Comparison of ENCODE assay signal across 9 cellular contexts in genomic region chr9:41088450-41089059, GRCh38. TPM values are rescaled to one million over a fixed set of nuclear protein-coding genes. Genes with fewer than 3 reads are reported as not detected.
DNase-seq lines count a peak whose midpoint lies in the region; ATAC-seq and TF ChIP-seq lines count a peak whose summit lies in the region.
"Not testable (repeated sequence)": the region's sequence is repeated elsewhere in the genome, so short reads cannot be mapped to it uniquely, and the experiment has no call there.
"Had no signal": no experiment of that assay in that cellular context is flagged by ENCODE, and none has a peak within 500 bp of the region (broad histone marks: within the 10 kb centered on the region; RNA-seq: fewer than 3 reads in every experiment).

No MANE protein-coding gene starts in this region.

- ATAC-seq in GM18498 (IDR thresholded peaks at IDR 0.05; ENCODE audit: unreplicated experiment): peak; percentile 74
- ATAC-seq in GM21381 (IDR thresholded peaks at IDR 0.05; ENCODE audit: unreplicated experiment): peak; percentile 75
- ATAC-seq in HG02938 (IDR thresholded peaks at IDR 0.05; ENCODE audit: unreplicated experiment): peak; percentile 67
- ATAC-seq in activated naive CD8-positive, alpha-beta T cell treated with anti-CD3 and anti-CD28 coated beads, Interleukin-2, amount 10 ng/mL, durations not matched to agents 7 days and 5 days (ENCODE audit: low read depth): peak; percentile 78
- ATAC-seq in foreskin keratinocyte: peak; percentile 73
- ATAC-seq in natural killer cell treated with Interleukin-12 subunit alpha and Interleukin-12 subunit beta and Interleukin-15 and Interleukin-18, amount 100 ng/mL, for 72 hours: peak; percentile 75 to 76
- ATAC-seq in upper lobe of right lung: peak; percentile 94

- H3K4me3 ChIP-seq in Karpas-422 (ENCODE audit: low read length); upper lobe of right lung: not testable (repeated sequence)

- not testable (repeated sequence) for H4K20me1 ChIP-seq in Karpas-422 (ENCODE audit: insufficient read depth, low read depth, low read length)

- not testable (repeated sequence) for H3K9me3 Mint-ChIP-seq in activated naive CD8-positive, alpha-beta T cell treated with anti-CD3 and anti-CD28 coated beads, Interleukin-2, amount 10 ng/mL, durations not matched to agents 7 days and 5 days; natural killer cell treated with Interleukin-12 subunit alpha and Interleukin-12 subunit beta and Interleukin-15 and Interleukin-18, amount 100 ng/mL, for 72 hours

- H3K36me3 ChIP-seq in Karpas-422 (ENCODE audit: insufficient read depth, low read length); upper lobe of right lung: not testable (repeated sequence)

- peaks cover 18% of the 10 kb centered on the region for H3K27me3 Mint-ChIP-seq in activated naive CD8-positive, alpha-beta T cell treated with anti-CD3 and anti-CD28 coated beads, Interleukin-2, amount 10 ng/mL, durations not matched to agents 7 days and 5 days
- H3K27me3 Mint-ChIP-seq in natural killer cell treated with Interleukin-12 subunit alpha and Interleukin-12 subunit beta and Interleukin-15 and Interleukin-18, amount 100 ng/mL, for 72 hours: peaks cover 11 to 18% of the 10 kb centered on the region in 2 donors

- not testable (repeated sequence) for H3K27ac Mint-ChIP-seq in activated naive CD8-positive, alpha-beta T cell treated with anti-CD3 and anti-CD28 coated beads, Interleukin-2, amount 10 ng/mL, durations not matched to agents 7 days and 5 days; natural killer cell treated with Interleukin-12 subunit alpha and Interleukin-12 subunit beta and Interleukin-15 and Interleukin-18, amount 100 ng/mL, for 72 hours

- POLR2A ChIA-PET in activated naive CD8-positive, alpha-beta T cell treated with anti-CD3 and anti-CD28 coated beads, Interleukin-2, amount 10 ng/mL, durations not matched to agents 7 days and 5 days (lab: Charles Lee): interaction anchor here (0.8 kb wide), 1 partner anchor 97 kb away, joined by 3 read pairs; no protein-coding TSS in a partner anchor

- H3K4me1 Mint-ChIP-seq in activated naive CD8-positive, alpha-beta T cell treated with anti-CD3 and anti-CD28 coated beads, Interleukin-2, amount 10 ng/mL, durations not matched to agents 7 days and 5 days; natural killer cell treated with Interleukin-12 subunit alpha and Interleukin-12 subunit beta and Interleukin-15 and Interleukin-18, amount 100 ng/mL, for 72 hours (ENCODE audit: low read depth in 2 of 2): not testable (repeated sequence)

- not testable (repeated sequence) for H3K9me3 ChIP-seq in Karpas-422 (ENCODE audit: low read length); upper lobe of right lung

- H3K79me2 ChIP-seq in Karpas-422 (ENCODE audit: low read length): not testable (repeated sequence)

- peak; percentile 20 for DNase-seq in Karpas-422
- not testable (repeated sequence) for DNase-seq in activated naive CD8-positive, alpha-beta T cell treated with anti-CD3 and anti-CD28 coated beads, Interleukin-2, amount 10 ng/mL, durations not matched to agents 7 days and 5 days; foreskin keratinocyte; natural killer cell treated with Interleukin-12 subunit alpha and Interleukin-12 subunit beta and Interleukin-15 and Interleukin-18, amount 100 ng/mL, for 72 hours (ENCODE audit: low spot score); upper lobe of right lung

- H3K9me2 ChIP-seq in Karpas-422 (replicated peaks; ENCODE audit: insufficient read depth, low read length): not testable (repeated sequence)

- H3K4me1 ChIP-seq in Karpas-422 (ENCODE audit: low read length); foreskin keratinocyte; upper lobe of right lung: not testable (repeated sequence)

- H3K36me3 Mint-ChIP-seq in activated naive CD8-positive, alpha-beta T cell treated with anti-CD3 and anti-CD28 coated beads, Interleukin-2, amount 10 ng/mL, durations not matched to agents 7 days and 5 days; natural killer cell treated with Interleukin-12 subunit alpha and Interleukin-12 subunit beta and Interleukin-15 and Interleukin-18, amount 100 ng/mL, for 72 hours: not testable (repeated sequence)

- TF ChIP-seq CTCF in foreskin keratinocyte (conservative IDR thresholded peaks at IDR 0.05): not testable (repeated sequence)
- peak; percentile 51 for TF ChIP-seq CTCF in upper lobe of right lung (IDR thresholded peaks at IDR 0.05)

- not testable (repeated sequence) for H3K4me2 ChIP-seq in Karpas-422 (ENCODE audit: low read depth, low read length, poor library complexity, severe bottlenecking)

- not testable (repeated sequence) for H3K27me3 ChIP-seq in Karpas-422 (ENCODE audit: low read length); foreskin keratinocyte; upper lobe of right lung

- not testable (repeated sequence) for H2AFZ ChIP-seq in Karpas-422 (ENCODE audit: low read length)

- H3K9ac ChIP-seq in Karpas-422 (ENCODE audit: low read length): not testable (repeated sequence)

- intact Hi-C loops in upper lobe of right lung (cut with DNase I): not testable (repeated sequence)

- H3K27ac ChIP-seq in Karpas-422 (ENCODE audit: low read length); foreskin keratinocyte; upper lobe of right lung: not testable (repeated sequence)

- not testable (repeated sequence) for H3K4me3 Mint-ChIP-seq in activated naive CD8-positive, alpha-beta T cell treated with anti-CD3 and anti-CD28 coated beads, Interleukin-2, amount 10 ng/mL, durations not matched to agents 7 days and 5 days; natural killer cell treated with Interleukin-12 subunit alpha and Interleukin-12 subunit beta and Interleukin-15 and Interleukin-18, amount 100 ng/mL, for 72 hours

RNA-seq across cellular contexts. Expression of gene FOXD4L6, which starts 39.9 kb away (rescaled TPM):
- total RNA-seq in Karpas-422 (2014; rRNA removed; shearing (Covaris generic); ENCODE audit: low replicate concordance): 0.30 and 1.5 TPM in 2 replicates
- total RNA-seq in activated naive CD8-positive, alpha-beta T cell treated with anti-CD3 and anti-CD28 coated beads, Interleukin-2, amount 10 ng/mL, durations not matched to agents 7 days and 5 days: under 1 TPM in 1 of 2 experiments, not detected in 1; 0.28 TPM
- not detected in 2 replicates for total RNA-seq in foreskin keratinocyte
- polyA plus RNA-seq in foreskin keratinocyte: 0.02 TPM in 1 of 2 replicates, not detected in the other
- not detected for total RNA-seq in natural killer cell treated with Interleukin-12 subunit alpha and Interleukin-12 subunit beta and Interleukin-15 and Interleukin-18, amount 100 ng/mL, for 72 hours
- total RNA-seq in upper lobe of right lung: not detected
- total RNA-seq: RPMI7951 had no signal
